Comparison of ENCODE assay signal across 8 cellular contexts in genomic region chr5:179559280-179560252, GRCh38. TPM values are rescaled to one million over a fixed set of nuclear protein-coding genes. Genes with fewer than 3 reads are reported as not detected.
DNase-seq lines count a peak whose midpoint lies in the region; ATAC-seq and TF ChIP-seq lines count a peak whose summit lies in the region.

No MANE protein-coding gene starts in this region.

- peak overlapping the region; percentile 85 to 97 (median 93) for H3K27ac Mint-ChIP-seq in CD4-positive, CD25-positive, alpha-beta regulatory T cell
- peak overlapping the region; percentile 90 for H3K27ac Mint-ChIP-seq in activated naive CD4-positive, alpha-beta T cell treated with anti-CD3 and anti-CD28 coated beads, Interleukin-2, amount 10 ng/mL, durations not matched to agents 7 days and 5 days

- H2BK12ac ChIP-seq in neuronal stem cell (ENCODE audit: low read length), result no peak overlapping the region

- no peaks in the 10 kb centered on the region for H3K9me3 ChIP-seq in CD4-positive, CD25-positive, alpha-beta regulatory T cell (ENCODE audit: control insufficient read depth in 2 of 2, low read length in 2 of 2)
- no peaks in the 10 kb centered on the region for H3K9me3 ChIP-seq in Peyer's patch
- H3K9me3 ChIP-seq in gastroesophageal sphincter, result no peaks in the 10 kb centered on the region
- H3K9me3 ChIP-seq in neuronal stem cell (replicated peaks in 1 of 2; ENCODE audit: control insufficient read depth in 2 of 2, insufficient read depth in 1 of 2, low read depth in 1 of 2, low read length in 2 of 2), result no peaks in the 10 kb centered on the region

- peak overlapping the region; percentile 40 for H2BK5ac ChIP-seq in neuronal stem cell (ENCODE audit: low read length)

- ATAC-seq in CD4-positive, CD25-positive, alpha-beta regulatory T cell (ENCODE audit: low read depth in 2 of 2), result peak; percentile 99 to 100
- peak; percentile 99 for ATAC-seq in GM19463 (IDR thresholded peaks at IDR 0.05; ENCODE audit: unreplicated experiment)
- peak; percentile 100 for ATAC-seq in gastroesophageal sphincter

- peak overlapping the region; percentile 86 for H2AFZ ChIP-seq in neuronal stem cell (ENCODE audit: low read length)

- peak; percentile 90 to 93 (median 93) for DNase-seq in CD4-positive, CD25-positive, alpha-beta regulatory T cell
- DNase-seq in HPDE6-E6E7 (ENCODE audit: extremely low spot score) (peak; percentile 99), Peyer's patch (peak; percentile 85 to 99 (median 96)), neuronal stem cell (ENCODE audit: low spot score) (peak; percentile 96), stromal cell of bone marrow (ENCODE audit: low read depth) (peak; percentile 99)
- DNase-seq in activated naive CD4-positive, alpha-beta T cell treated with anti-CD3 and anti-CD28 coated beads, Interleukin-2, amount 10 ng/mL, durations not matched to agents 7 days and 5 days, result peak; percentile 98

- peaks cover 4% of the 10 kb centered on the region for H3K79me1 ChIP-seq in neuronal stem cell (ENCODE audit: low read depth, low read length)

- CTCF ChIA-PET in activated naive CD4-positive, alpha-beta T cell treated with anti-CD3 and anti-CD28 coated beads, Interleukin-2, amount 10 ng/mL, durations not matched to agents 7 days and 5 days (lab: Charles Lee), result interaction anchor here (0.6 kb wide), 1 partner anchor 74 kb away, joined by 3 read pairs; no protein-coding TSS in a partner anchor

- H3K36me3 ChIP-seq in CD4-positive, CD25-positive, alpha-beta regulatory T cell (ENCODE audit: control insufficient read depth, insufficient read depth, low read length), result peaks cover 17% of the 10 kb centered on the region
- peaks cover 0 to 23% (median 0%) of the 10 kb centered on the region in 3 donors for H3K36me3 ChIP-seq in Peyer's patch
- H3K36me3 ChIP-seq in gastroesophageal sphincter, result peaks cover 0 to 38% of the 10 kb centered on the region in 2 donors
- H3K36me3 ChIP-seq in neuronal stem cell (replicated peaks in 1 of 2; ENCODE audit: control insufficient read depth in 2 of 2, insufficient read depth in 2 of 2, low read length in 2 of 2), result peaks cover 16 to 47% of the 10 kb centered on the region in 2 donors

- H3K4me1 ChIP-seq in CD4-positive, CD25-positive, alpha-beta regulatory T cell (ENCODE audit: control insufficient read depth, insufficient read depth, low read length, poor library complexity, severe bottlenecking), result peaks cover 5% of the 10 kb centered on the region
- H3K4me1 ChIP-seq in Peyer's patch, result peaks cover 0 to 13% (median 3%) of the 10 kb centered on the region in 4 donors
- peaks cover 0 to 50% (median 5%) of the 10 kb centered on the region in 3 donors for H3K4me1 ChIP-seq in gastroesophageal sphincter
- peaks cover 2 to 4% of the 10 kb centered on the region in 2 donors for H3K4me1 ChIP-seq in neuronal stem cell (ENCODE audit: control insufficient read depth in 2 of 2, insufficient read depth in 1 of 2, low read depth in 1 of 2, low read length in 2 of 2)

- H3K27me3 ChIP-seq in CD4-positive, CD25-positive, alpha-beta regulatory T cell (ENCODE audit: control insufficient read depth, insufficient read depth, low read length), result no peaks in the 10 kb centered on the region
- H3K27me3 ChIP-seq in Peyer's patch (no peaks in the 10 kb centered on the region), gastroesophageal sphincter (no peaks in the 10 kb centered on the region), neuronal stem cell (ENCODE audit: control insufficient read depth in 3 of 3, insufficient read depth in 3 of 3, low read depth in 1 of 3, low read length in 3 of 3) (peaks cover 0 to 2% (median 0%) of the 10 kb centered on the region in 3 experiments)

- peak overlapping the region; percentile 96 for H3K4me2 ChIP-seq in neuronal stem cell (ENCODE audit: insufficient read depth, low read length, poor library complexity, severe bottlenecking)

- no peaks in the 10 kb centered on the region for H3K27me3 Mint-ChIP-seq in CD4-positive, CD25-positive, alpha-beta regulatory T cell
- H3K27me3 Mint-ChIP-seq in activated naive CD4-positive, alpha-beta T cell treated with anti-CD3 and anti-CD28 coated beads, Interleukin-2, amount 10 ng/mL, durations not matched to agents 7 days and 5 days, result no peaks in the 10 kb centered on the region

- H3K9ac ChIP-seq in neuronal stem cell (ENCODE audit: low read depth, low read length, poor library complexity), result peak overlapping the region; percentile 97

- peaks cover 5 to 37% (median 23%) of the 10 kb centered on the region in 4 donors for H3K4me1 Mint-ChIP-seq in CD4-positive, CD25-positive, alpha-beta regulatory T cell
- peaks cover 29% of the 10 kb centered on the region for H3K4me1 Mint-ChIP-seq in activated naive CD4-positive, alpha-beta T cell treated with anti-CD3 and anti-CD28 coated beads, Interleukin-2, amount 10 ng/mL, durations not matched to agents 7 days and 5 days

- H3K4me3 Mint-ChIP-seq in CD4-positive, CD25-positive, alpha-beta regulatory T cell, result peak overlapping the region; percentile 89 to 98 (median 94)
- H3K4me3 Mint-ChIP-seq in activated naive CD4-positive, alpha-beta T cell treated with anti-CD3 and anti-CD28 coated beads, Interleukin-2, amount 10 ng/mL, durations not matched to agents 7 days and 5 days, result peak overlapping the region; percentile 81

- peaks cover 21% of the 10 kb centered on the region for H3K36me3 Mint-ChIP-seq in CD4-positive, CD25-positive, alpha-beta regulatory T cell
- peaks cover 39% of the 10 kb centered on the region for H3K36me3 Mint-ChIP-seq in activated naive CD4-positive, alpha-beta T cell treated with anti-CD3 and anti-CD28 coated beads, Interleukin-2, amount 10 ng/mL, durations not matched to agents 7 days and 5 days

- 0 to 3% methylated on average over 7 to 14 of the region's 52 CpGs for WGBS in gastroesophageal sphincter (ENCODE audit: low coverage in 1 of 2), 2 donors
- WGBS in neuronal stem cell (ENCODE audit: extremely low coverage in 2 of 2, insufficient read length in 2 of 2, insufficient replicate concordance in 1 of 2), 2 donors, result no CpG with 5 or more reads among the region's 52 CpGs

- peak overlapping the region; percentile 8 for H3K4ac ChIP-seq in neuronal stem cell (ENCODE audit: low read length)

- peak overlapping the region; percentile 89 for H3K18ac ChIP-seq in neuronal stem cell (ENCODE audit: low read length)

- H4K8ac ChIP-seq in neuronal stem cell (ENCODE audit: low read depth, low read length), result no peak overlapping the region

- peak overlapping the region; percentile 96 for H3K4me3 ChIP-seq in CD4-positive, CD25-positive, alpha-beta regulatory T cell (ENCODE audit: low read depth, low read length)
- H3K4me3 ChIP-seq in Peyer's patch (peak overlapping the region; percentile 46 to 62 (median 52)), gastroesophageal sphincter (peak overlapping the region; percentile 50 to 62), neuronal stem cell (ENCODE audit: low read length in 2 of 2) (peak overlapping the region; percentile 82 to 94)

- TF ChIP-seq CTCF in Peyer's patch (IDR thresholded peaks at IDR 0.05), result peak in 1 of 6 experiments; percentile 5
- peak in 1 of 4 experiments; percentile 15 for TF ChIP-seq CTCF in gastroesophageal sphincter (IDR thresholded peaks at IDR 0.05)

- H4K91ac ChIP-seq in neuronal stem cell (ENCODE audit: low read depth, low read length, poor library complexity), result no peak overlapping the region

- H3K9me3 Mint-ChIP-seq in CD4-positive, CD25-positive, alpha-beta regulatory T cell, result no peaks in the 10 kb centered on the region
- H3K9me3 Mint-ChIP-seq in activated naive CD4-positive, alpha-beta T cell treated with anti-CD3 and anti-CD28 coated beads, Interleukin-2, amount 10 ng/mL, durations not matched to agents 7 days and 5 days, result no peaks in the 10 kb centered on the region

- TF ChIP-seq POLR2A in Peyer's patch (IDR thresholded peaks at IDR 0.05) (peak; percentile 75 to 94), gastroesophageal sphincter (IDR thresholded peaks at IDR 0.05) (peak; percentile 70 to 81)

- no peak overlapping the region for H2BK15ac ChIP-seq in neuronal stem cell (ENCODE audit: low read length)

- peak overlapping the region; percentile 74 for H3K27ac ChIP-seq in CD4-positive, CD25-positive, alpha-beta regulatory T cell (ENCODE audit: insufficient read depth, low read length, poor library complexity, severe bottlenecking)
- H3K27ac ChIP-seq in Peyer's patch (peak overlapping the region; percentile 74 to 86 (median 80)), gastroesophageal sphincter (peak overlapping the region; percentile 66 to 85 (median 81)), neuronal stem cell (replicated peaks; ENCODE audit: low read length) (peak overlapping the region; percentile 97)

- no peak overlapping the region for H2BK120ac ChIP-seq in neuronal stem cell (ENCODE audit: low read depth, low read length)

- H3K14ac ChIP-seq in neuronal stem cell (ENCODE audit: low read length), result peak overlapping the region; percentile 60

- H2AK5ac ChIP-seq in neuronal stem cell (ENCODE audit: low read depth, low read length), result peak overlapping the region; percentile 53

- no peak for TF ChIP-seq EP300 in gastroesophageal sphincter (IDR thresholded peaks at IDR 0.05)

- H3K23ac ChIP-seq in neuronal stem cell (ENCODE audit: low read depth, low read length, poor library complexity), result peak overlapping the region; percentile 58

RNA-seq across cellular contexts. Expression of gene RUFY1, which starts 9.2 kb away (rescaled TPM):
- total RNA-seq in CD4-positive, CD25-positive, alpha-beta regulatory T cell, result 40.4 TPM
- polyA plus RNA-seq in CD4-positive, CD25-positive, alpha-beta regulatory T cell, result 10 to 100 TPM; 18.3 to 25.9 (median 23.7) TPM
- total RNA-seq in Peyer's patch, result 100 to 1,000 TPM in 1 of 4 donors, 10 to 100 TPM in 3; 25.0 to 133 (median 63.6) TPM
- 10 to 100 TPM; 38.1 to 59.0 (median 54.8) TPM for total RNA-seq in gastroesophageal sphincter
- polyA plus RNA-seq in neuronal stem cell (2013, experiment 1 of 2), result 34.4 TPM
- 34.3 TPM for polyA plus RNA-seq in neuronal stem cell (2013, experiment 2 of 2)

Comparison
In these comparisons a context has a peak if more than half of its experiments do, and no peak if none do; other contexts are left out.
1. Peak in every context shown above with its lines: DNase-seq, ATAC-seq, H3K4me3 ChIP-seq and H3K27ac ChIP-seq.